10 cellular contexts compared by ENCODE assay signal in the genomic region with DNA sequence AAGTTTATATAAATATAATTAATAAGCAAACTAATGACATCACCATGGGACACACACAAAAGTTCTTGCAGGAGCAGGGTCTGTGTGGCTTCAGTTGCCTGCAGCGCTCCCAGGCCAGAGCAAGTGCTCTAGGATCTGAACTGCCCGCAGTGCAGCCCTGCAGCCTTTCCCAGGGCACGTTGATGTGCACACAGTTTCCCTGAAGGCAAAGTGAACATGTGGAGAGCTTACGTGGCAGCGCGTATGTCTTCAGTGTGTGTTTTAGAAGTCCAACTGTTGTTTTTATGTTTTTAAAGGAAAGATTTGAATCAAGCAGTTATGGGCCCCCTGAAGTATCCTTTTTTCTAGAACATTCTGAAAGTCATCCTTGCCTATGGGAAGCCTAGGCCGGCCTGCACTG. TPM values are rescaled to one million over a fixed set of nuclear protein-coding genes. Genes with fewer than 3 reads are reported as not detected.
DNase-seq lines count a peak whose midpoint lies in the region; ATAC-seq and TF ChIP-seq lines count a peak whose summit lies in the region.
"Had no signal": no experiment of that assay in that cellular context is flagged by ENCODE, and none has a peak within 500 bp of the region (broad histone marks: within the 10 kb centered on the region; RNA-seq: fewer than 3 reads in every experiment).

No MANE protein-coding gene starts in this region.

- peaks cover 17% of the 10 kb centered on the region for H3K27me3 Mint-ChIP-seq in T-helper 1 cell treated with Interleukin-12 subunit alpha and Interleukin-12 subunit beta and Interleukin-4 antibody, amounts not matched to agents 30 μg/mL and 1 μg/mL, for 36 hours (ENCODE audit: low read depth)

- peaks cover 16% of the 10 kb centered on the region for H3K4me1 Mint-ChIP-seq in T-helper 1 cell treated with Interleukin-12 subunit alpha and Interleukin-12 subunit beta and Interleukin-4 antibody, amounts not matched to agents 30 μg/mL and 1 μg/mL, for 36 hours (ENCODE audit: low read depth)

- H3K36me3 ChIP-seq in fibroblast of lung (ENCODE audit: control insufficient read depth, insufficient read depth, low read length) (peaks cover 10% of the 10 kb centered on the region), prostate gland (peaks cover 11 to 13% of the 10 kb centered on the region in 2 donors)

- DNase-seq in T-helper 1 cell (no peak), fibroblast of lung (ENCODE audit: low read depth in 2 of 2) (no peak), prostate gland (ENCODE audit: low spot score) (no peak), SIG-M5 treated with dmso at 0.1 percent for 504 hours (lab: John Stamatoyannopoulos, UW; ENCODE audit: unreplicated experiment) (no peak)
- DNase-seq: NCI-H1694 had no signal

- peak overlapping the region; percentile 74 for H3K4me2 ChIP-seq in fibroblast of lung (ENCODE audit: extremely low read depth, insufficient read depth, low read length)

- peaks cover 9% of the 10 kb centered on the region for H3K27me3 ChIP-seq in fibroblast of lung (ENCODE audit: control insufficient read depth, insufficient read depth, low read length)
- no peaks in the 10 kb centered on the region for H3K27me3 ChIP-seq in prostate gland (replicated peaks; ENCODE audit: insufficient read depth)

- H3K36me3 Mint-ChIP-seq in T-helper 1 cell treated with Interleukin-12 subunit alpha and Interleukin-12 subunit beta and Interleukin-4 antibody, amounts not matched to agents 30 μg/mL and 1 μg/mL, for 36 hours (ENCODE audit: low read depth): peaks cover 19% of the 10 kb centered on the region

- intact Hi-C loops in prostate gland (cut with DNase I): no loop called here

- H3K4me3 ChIP-seq in fibroblast of lung (replicated peaks in 1 of 4; ENCODE audit: control extremely low read depth in 1 of 4, insufficient read depth in 1 of 4, low read depth in 3 of 4, low read length in 4 of 4): peak overlapping the region in 1 of 4 experiments; percentile 58
- H3K4me3 ChIP-seq in prostate gland: no peak overlapping the region

- H3K27ac ChIP-seq in VCaP (peak overlapping the region; percentile 83), fibroblast of lung (ENCODE audit: insufficient read depth, low read length) (no peak overlapping the region), prostate gland (peak overlapping the region; percentile 70 to 78)

- H3K4me3 Mint-ChIP-seq in T-helper 1 cell treated with Interleukin-12 subunit alpha and Interleukin-12 subunit beta and Interleukin-4 antibody, amounts not matched to agents 30 μg/mL and 1 μg/mL, for 36 hours: peak overlapping the region; percentile 66

- no peaks in the 10 kb centered on the region for H3K9me3 Mint-ChIP-seq in T-helper 1 cell treated with Interleukin-12 subunit alpha and Interleukin-12 subunit beta and Interleukin-4 antibody, amounts not matched to agents 30 μg/mL and 1 μg/mL, for 36 hours

- H3K4me1 ChIP-seq in fibroblast of lung (ENCODE audit: control insufficient read depth, extremely low read depth, insufficient read depth, low read length) (peaks cover 8% of the 10 kb centered on the region), prostate gland (replicated peaks) (peaks cover 5% of the 10 kb centered on the region)

- 79% methylated on average over 7 of the region's 7 CpGs for WGBS in prostate gland

- H3K79me2 ChIP-seq in fibroblast of lung (ENCODE audit: control insufficient read depth, insufficient read depth, low read length): no peaks in the 10 kb centered on the region

- no peak overlapping the region for H3K27ac Mint-ChIP-seq in T-helper 1 cell treated with Interleukin-12 subunit alpha and Interleukin-12 subunit beta and Interleukin-4 antibody, amounts not matched to agents 30 μg/mL and 1 μg/mL, for 36 hours

- TF ChIP-seq CTCF in VCaP (conservative IDR thresholded peaks at IDR 0.05): no peak
- TF ChIP-seq CTCF in fibroblast of lung (conservative IDR thresholded peaks at IDR 0.05 in 1 of 2, IDR thresholded peaks at IDR 0.05 in 1 of 2; ENCODE audit: low read depth in 1 of 2, low read length in 2 of 2): no peak
- no peak for TF ChIP-seq CTCF in prostate gland (IDR thresholded peaks at IDR 0.05)

- no peak overlapping the region for H2AFZ ChIP-seq in fibroblast of lung (ENCODE audit: low read length)

- H3K9ac ChIP-seq in fibroblast of lung (ENCODE audit: insufficient read depth, low read length): no peak overlapping the region

- no peak for TF ChIP-seq POLR2A in prostate gland (IDR thresholded peaks at IDR 0.05)

- no peaks in the 10 kb centered on the region for H4K20me1 ChIP-seq in fibroblast of lung (ENCODE audit: control insufficient read depth, extremely low read depth, insufficient read depth, low read length)

- ATAC-seq in esophagus mucosa (no peak), HG03457 (IDR thresholded peaks at IDR 0.05; ENCODE audit: unreplicated experiment) (no peak)

- no peaks in the 10 kb centered on the region for H3K9me3 ChIP-seq in fibroblast of lung (ENCODE audit: control insufficient read depth, insufficient read depth, low read depth, low read length)
- no peaks in the 10 kb centered on the region for H3K9me3 ChIP-seq in prostate gland
- H3K9me3 ChIP-seq: gastroesophageal sphincter had no signal

RNA-seq across cellular contexts. Expression of a gene that starts 1.2 kb away (rescaled TPM):
- under 0.01 and 0.17 TPM in 2 replicates for total RNA-seq in fibroblast of lung
- 0.03 TPM in 1 of 2 replicates, not detected in the other for polyA plus RNA-seq in fibroblast of lung
- 0.07 and 0.08 TPM in 2 replicates for polyA plus RNA-seq in fibroblast of lung (2012)
- polyA minus RNA-seq in fibroblast of lung (ENCODE audit: low replicate concordance): not detected in 2 replicates
- total RNA-seq in prostate gland: 1 to 10 TPM in 1 of 2 donors, under 1 TPM in 1; 0.27 to 4.7 TPM
- total RNA-seq in esophagus mucosa: 0.16 TPM

RNA-seq across cellular contexts. Expression of a gene that starts 19.7 kb away (rescaled TPM):
- total RNA-seq in fibroblast of lung: 37.5 and 42.9 TPM in 2 replicates
- 55.1 and 76.4 TPM in 2 replicates for polyA plus RNA-seq in fibroblast of lung
- 38.3 and 46.3 TPM in 2 replicates for polyA plus RNA-seq in fibroblast of lung (2012)
- polyA minus RNA-seq in fibroblast of lung (ENCODE audit: low replicate concordance): 95.3 and 148 TPM in 2 replicates
- total RNA-seq in prostate gland: 10 to 100 TPM; 39.3 to 74.1 TPM
- 30.4 TPM for total RNA-seq in esophagus mucosa

RNA-seq across cellular contexts. Expression of a gene that starts 29.1 kb away (rescaled TPM):
- 1.0 and 1.5 TPM in 2 replicates for total RNA-seq in fibroblast of lung
- 0.50 and 0.52 TPM in 2 replicates for polyA plus RNA-seq in fibroblast of lung
- polyA plus RNA-seq in fibroblast of lung (2012): 0.98 and 1.0 TPM in 2 replicates
- 0.85 and 1.8 TPM in 2 replicates for polyA minus RNA-seq in fibroblast of lung (ENCODE audit: low replicate concordance)
- 10 to 100 TPM; 11.7 to 13.3 TPM for total RNA-seq in prostate gland
- 3.4 TPM for total RNA-seq in esophagus mucosa

RNA-seq across cellular contexts. Expression of a gene that starts 33.1 kb away (rescaled TPM):
- total RNA-seq in fibroblast of lung (14.9 and 17.5 TPM in 2 replicates), prostate gland (100 to 1,000 TPM in 1 of 2 donors, 10 to 100 TPM in 1; 36.1 to 106 TPM), esophagus mucosa (37.1 TPM)
- 13.7 and 15.3 TPM in 2 replicates for polyA plus RNA-seq in fibroblast of lung
- 15.2 and 15.4 TPM in 2 replicates for polyA plus RNA-seq in fibroblast of lung (2012)
- 26.4 and 28.1 TPM in 2 replicates for polyA minus RNA-seq in fibroblast of lung (ENCODE audit: low replicate concordance)

RNA-seq across cellular contexts. Expression of a gene that starts 38.7 kb away (rescaled TPM):
- total RNA-seq in fibroblast of lung (12.3 and 25.6 TPM in 2 replicates), prostate gland (1 to 10 TPM; 7.7 to 8.7 TPM), esophagus mucosa (0.92 TPM)
- 31.7 and 48.4 TPM in 2 replicates for polyA plus RNA-seq in fibroblast of lung
- polyA plus RNA-seq in fibroblast of lung (2012): 56.1 and 78.8 TPM in 2 replicates
- 164 and 172 TPM in 2 replicates for polyA minus RNA-seq in fibroblast of lung (ENCODE audit: low replicate concordance)
